In genomic region chr15:41557673-41558399, GRCh38 we compare ENCODE assay signal across 8 cellular contexts. TPM values are rescaled to one million over a fixed set of nuclear protein-coding genes. Genes with fewer than 3 reads are reported as not detected.
DNase-seq lines count a peak whose midpoint lies in the region; FAIRE-seq and TF ChIP-seq lines count a peak whose summit lies in the region.

No MANE protein-coding gene starts in this region.

- H3K36me3 Mint-ChIP-seq in osteocyte (ENCODE audit: unreplicated experiment) = no peaks in the 10 kb centered on the region

- H3K79me2 ChIP-seq in KMS-11 (ENCODE audit: insufficient read depth, low read depth) = no peaks in the 10 kb centered on the region

- WGBS in suprapubic skin = 18% methylated on average over 7 of the region's 7 CpGs

- H3K4me2 ChIP-seq in KMS-11 = peak overlapping the region; percentile 79

- peak overlapping the region; percentile 68 for H2AFZ ChIP-seq in KMS-11 (ENCODE audit: low read depth)

- H3K4me1 ChIP-seq in KMS-11 (ENCODE audit: low read depth, poor library complexity, severe bottlenecking) (peaks cover 18% of the 10 kb centered on the region), suprapubic skin (peaks cover 46% of the 10 kb centered on the region)

- peaks cover 4% of the 10 kb centered on the region for H3K27me3 Mint-ChIP-seq in osteocyte (ENCODE audit: unreplicated experiment)

- H3K27ac Mint-ChIP-seq in osteocyte (ENCODE audit: unreplicated experiment) = peak overlapping the region; percentile 65

- H3K9ac ChIP-seq in KMS-11 = peak overlapping the region; percentile 12; the same call in 1 of the 2 replicates

- peak; percentile 87 for TF ChIP-seq CTCF in KMS-11 (conservative IDR thresholded peaks at IDR 0.05; ENCODE audit: low read depth, low read length)
- peak; percentile 93 for TF ChIP-seq CTCF in osteocyte (IDR thresholded peaks at IDR 0.05)
- TF ChIP-seq CTCF in suprapubic skin (IDR thresholded peaks at IDR 0.05) = peak; percentile 60 to 82

- H3K4me3 ChIP-seq in KMS-11 (IDR thresholded peaks at IDR 0.05; ENCODE audit: insufficient read depth, low read depth, low read length) = no peak overlapping the region
- peak overlapping the region; percentile 73 for H3K4me3 ChIP-seq in suprapubic skin

- H3K27me3 ChIP-seq in KMS-11 (ENCODE audit: insufficient read depth, low read depth) (no peaks in the 10 kb centered on the region), suprapubic skin (no peaks in the 10 kb centered on the region)

- H4K20me1 ChIP-seq in KMS-11 (ENCODE audit: insufficient read depth) = no peaks in the 10 kb centered on the region

- DNase-seq in DMS79 treated with DMSO at 0.1 percent for 48 hours (lab: John Stamatoyannopoulos, UW) = peak; percentile 57
- no peak for DNase-seq in DMS79 (lab: John Stamatoyannopoulos, UW)
- peak; percentile 91 for DNase-seq in SK-MEL-5 (ENCODE audit: low read depth, low spot score)
- DNase-seq in activated naive CD4-positive, alpha-beta T cell (lab: John Stamatoyannopoulos, UW) = peak; percentile 20 to 64 (median 40)
- peak; percentile 68 to 72 for DNase-seq in frontal cortex (ENCODE audit: low spot score in 2 of 2)
- no peak for DNase-seq in osteocyte (ENCODE audit: extremely low spot score, unreplicated experiment)
- peak in 1 of 2 donors; percentile 77 for DNase-seq in suprapubic skin (ENCODE audit: low spot score in 2 of 2)

- H3K4me3 Mint-ChIP-seq in osteocyte (ENCODE audit: unreplicated experiment) = peak overlapping the region; percentile 85

- H3K4me1 Mint-ChIP-seq in osteocyte (ENCODE audit: unreplicated experiment) = peaks cover 27% of the 10 kb centered on the region

- peak; percentile 69 for FAIRE-seq in frontal cortex (lab: Jason Lieb, UNC)

- peak overlapping the region; percentile 19; the same call in 1 of the 2 replicates for H3K27ac ChIP-seq in KMS-11
- H3K27ac ChIP-seq in suprapubic skin = peak overlapping the region; percentile 72

- TF ChIP-seq POLR2A in suprapubic skin (IDR thresholded peaks at IDR 0.05) = no peak

- H3K36me3 ChIP-seq in KMS-11 (ENCODE audit: insufficient read depth) = no peaks in the 10 kb centered on the region
- peaks cover 4% of the 10 kb centered on the region for H3K36me3 ChIP-seq in suprapubic skin

- no peaks in the 10 kb centered on the region for H3K9me3 Mint-ChIP-seq in osteocyte (ENCODE audit: unreplicated experiment)

- TF ChIP-seq EP300 in suprapubic skin (IDR thresholded peaks at IDR 0.05) = no peak

- H3K9me3 ChIP-seq in suprapubic skin = no peaks in the 10 kb centered on the region

- in situ Hi-C loops in SK-MEL-5 (cut with HindIII; ENCODE audit: low pct_unique_long_range_greater_than_20kb, low sequenced_read_pairs) = no loop called here

RNA-seq across cellular contexts. Expression of gene TYRO3, which starts 1.2 kb away (rescaled TPM):
- total RNA-seq in SK-MEL-5 (2014; rRNA removed; shearing (Covaris generic)) = 79.0 and 81.2 TPM in 2 replicates
- 63.8 and 95.7 TPM in 2 replicates for polyA plus RNA-seq in SK-MEL-5 (2015; cell fraction: cytosol; rRNA removed)
- 61.7 and 90.2 TPM in 2 replicates for polyA plus RNA-seq in SK-MEL-5 (2015; cell fraction: nucleus; rRNA removed)
- total RNA-seq in frontal cortex (22.4 TPM), osteocyte (8.1 and 8.3 TPM in 2 replicates), suprapubic skin (10 to 100 TPM; 19.2 to 39.4 (median 39.0) TPM)

RNA-seq across cellular contexts. Expression of gene RPAP1, which starts 13.8 kb away (rescaled TPM):
- total RNA-seq in SK-MEL-5 (2014; rRNA removed; shearing (Covaris generic)) = 15.2 and 21.1 TPM in 2 replicates
- polyA plus RNA-seq in SK-MEL-5 (2015; cell fraction: cytosol; rRNA removed) = 37.4 and 41.4 TPM in 2 replicates
- 40.7 and 43.5 TPM in 2 replicates for polyA plus RNA-seq in SK-MEL-5 (2015; cell fraction: nucleus; rRNA removed)
- 11.8 TPM for total RNA-seq in frontal cortex
- 36.1 TPM in 2 replicates for total RNA-seq in osteocyte
- total RNA-seq in suprapubic skin = 10 to 100 TPM; 21.6 to 50.2 (median 44.3) TPM

RNA-seq across cellular contexts. Expression of gene LTK, which starts 44.2 kb away (rescaled TPM):
- 0.08 TPM in 1 of 2 replicates, not detected in the other for total RNA-seq in SK-MEL-5 (2014; rRNA removed; shearing (Covaris generic))
- 0.07 TPM in 1 of 2 replicates, not detected in the other for polyA plus RNA-seq in SK-MEL-5 (2015; cell fraction: cytosol; rRNA removed)
- 0.68 and 1.3 TPM in 2 replicates for polyA plus RNA-seq in SK-MEL-5 (2015; cell fraction: nucleus; rRNA removed)
- total RNA-seq in frontal cortex = not detected
- 0.50 and 0.91 TPM in 2 replicates for total RNA-seq in osteocyte
- total RNA-seq in suprapubic skin = 1 to 10 TPM in 1 of 4 donors, under 1 TPM in 3; 0.57 to 2.8 (median 0.66) TPM

Comparison
In these comparisons a context has a peak if more than half of its experiments do, and no peak if none do; other contexts are left out.
1. DNase-seq: peak in DMS79 treated with DMSO at 0.1 percent for 48 hours (single experiment), SK-MEL-5 (single experiment), activated naive CD4-positive, alpha-beta T cell (4 of 4) and frontal cortex (2 of 2); none in DMS79 (single experiment) and osteocyte (single experiment).
2. Peak in every context shown above with its lines, with median percentiles within 50 percentile points of each other: CTCF ChIP-seq.